Comparison of ENCODE assay signal across 1 cellular context in genomic region chr17:50464121-50464520, GRCh38.
TF ChIP-seq lines count a peak whose summit lies in the region.

No MANE protein-coding gene starts in this region.

TF ChIP-seq in HCT116, 20 proteins besides CTCF, POLR2A, EP300 and RAD21 (continued from another document):
- TF ChIP-seq REST (IDR thresholded peaks at IDR 0.05; ENCODE audit: low read depth): no peak
- TF ChIP-seq SP1 (IDR thresholded peaks at IDR 0.05; ENCODE audit: low read depth): no peak
- TF ChIP-seq TCF7L2 (IDR thresholded peaks at IDR 0.05; ENCODE audit: borderline replicate concordance, extremely low read depth, insufficient read depth, insufficient read length): no peak
TF ChIP-seq in HCT116: peak in this region for 0.
